ENCODE assay signal across 8 cellular contexts in genomic region chr6:148747145-148747492, GRCh38. TPM values are rescaled to one million over a fixed set of nuclear protein-coding genes. Genes with fewer than 3 reads are reported as not detected.
DNase-seq lines count a peak whose midpoint lies in the region; ATAC-seq, FAIRE-seq and TF ChIP-seq lines count a peak whose summit lies in the region.

No MANE protein-coding gene starts in this region.

- dilution Hi-C loops in endothelial cell of umbilical vein (cut with MboI; ENCODE audit: extremely low pct_ligation_motif_present, low sequenced_read_pairs): no loop called here

- H3K9ac ChIP-seq in endothelial cell of umbilical vein (replicated peaks; ENCODE audit: extremely low read depth, insufficient read depth, low read length): no peak overlapping the region

- no peaks in the 10 kb centered on the region for H3K9me1 ChIP-seq in endothelial cell of umbilical vein (replicated peaks; ENCODE audit: control insufficient read depth, extremely low read depth, insufficient read depth, low read length)

- peak overlapping the region; percentile 74 for H2AFZ ChIP-seq in endothelial cell of umbilical vein (ENCODE audit: low read depth, low read length)

- intact Hi-C loops in endothelial cell of umbilical vein (cut with micrococcal nuclease): loop anchor here (5.0 kb wide), 1 partner anchor 170 kb away; no protein-coding TSS in a partner anchor

- POLR2A ChIA-PET in HEK293 (lab: Yijun Ruan, JAX) (interaction anchor here (0.9 kb wide), 1 partner anchor 9 kb away, joined by 5 read pairs; no protein-coding TSS in a partner anchor), T-cell (lab: Charles Lee) (no interaction called here), endothelial cell of umbilical vein (lab: Charles Lee) (no interaction called here)

- H3K9me3 Mint-ChIP-seq in T-cell: no peaks in the 10 kb centered on the region
- H3K9me3 Mint-ChIP-seq in mesothelial cell of epicardium: no peaks in the 10 kb centered on the region

- H3K36me3 Mint-ChIP-seq in T-cell: no peaks in the 10 kb centered on the region
- no peaks in the 10 kb centered on the region for H3K36me3 Mint-ChIP-seq in mesothelial cell of epicardium

- no peak for TF ChIP-seq CTCF in HEK293 (tag by site-specific recombination; IDR thresholded peaks at IDR 0.05)
- TF ChIP-seq CTCF in endothelial cell of umbilical vein (IDR thresholded peaks at IDR 0.05; ENCODE audit: extremely low read depth in 1 of 2, insufficient read depth in 1 of 2, low read depth in 1 of 2, low read length in 2 of 2): no peak
- TF ChIP-seq CTCF in mesothelial cell of epicardium (IDR thresholded peaks at IDR 0.05; ENCODE audit: unreplicated experiment): no peak

- no peak for FAIRE-seq in endothelial cell of umbilical vein (lab: Jason Lieb, UNC)

- H3K27me3 Mint-ChIP-seq in T-cell (peaks cover 21 to 35% of the 10 kb centered on the region in 2 donors), mesothelial cell of epicardium (ENCODE audit: low read depth) (peaks cover 34% of the 10 kb centered on the region)

- H3K27ac Mint-ChIP-seq in T-cell (no peak overlapping the region), mesothelial cell of epicardium (no peak overlapping the region)

- H3K36me3 ChIP-seq in HEK293 (ENCODE audit: control insufficient read depth in 2 of 2, insufficient read depth in 1 of 2, low read length in 2 of 2) (no peaks in the 10 kb centered on the region), endothelial cell of umbilical vein (ENCODE audit: control insufficient read depth in 2 of 2, extremely low read depth in 1 of 2, insufficient read depth in 2 of 2, low read length in 2 of 2) (no peaks in the 10 kb centered on the region)

- H3K4me1 Mint-ChIP-seq in T-cell (peaks cover 21 to 37% (median 30%) of the 10 kb centered on the region in 3 donors), mesothelial cell of epicardium (peaks cover 11% of the 10 kb centered on the region)

- peak overlapping the region; percentile 87 for H3K4me3 ChIP-seq in HEK293 (ENCODE audit: low read depth, low read length)
- H3K4me3 ChIP-seq in endothelial cell of umbilical vein (replicated peaks in 1 of 3; ENCODE audit: insufficient read depth in 1 of 3, low read depth in 1 of 3, low read length in 3 of 3): peak overlapping the region; percentile 20 to 65 (median 54)

- H4K20me1 ChIP-seq in endothelial cell of umbilical vein (replicated peaks; ENCODE audit: control insufficient read depth, extremely low read depth, insufficient read depth, low read length): no peaks in the 10 kb centered on the region

- peak overlapping the region; percentile 69 for H3K4me2 ChIP-seq in endothelial cell of umbilical vein (ENCODE audit: insufficient read depth, low read length)

- TF ChIP-seq POLR2A in endothelial cell of umbilical vein (IDR thresholded peaks at IDR 0.05; ENCODE audit: low read depth, low read length): no peak

- H3K27ac ChIP-seq in HEK293 (ENCODE audit: extremely low read depth, low read depth, low read length) (peak overlapping the region; percentile 87), endothelial cell of umbilical vein (ENCODE audit: insufficient read depth, low read depth, low read length) (no peak overlapping the region)

- DNase-seq in DMS53 treated with DMSO at 0.1 percent for 48 hours (lab: John Stamatoyannopoulos, UW; ENCODE audit: unreplicated experiment) (peak; percentile 2), T-cell (peak in 2 of 34 experiments; percentile 10 to 17), endothelial cell of umbilical vein (ENCODE audit: low read depth, low spot score) (peak; percentile 14), mesothelial cell of epicardium (ENCODE audit: low spot score in 2 of 2, unreplicated experiment in 2 of 2) (peak in 1 of 2 experiments; percentile 26), ureter (ENCODE audit: low spot score) (peak; percentile 59), NCI-H524 (lab: John Stamatoyannopoulos, UW) (no peak)

- CTCF ChIA-PET in HEK293 (lab: Yijun Ruan, JAX): interaction anchor here (0.6 kb wide), 1 partner anchor 199 kb away, joined by 3 read pairs; no protein-coding TSS in a partner anchor
- CTCF ChIA-PET in T-cell (lab: Charles Lee): interaction anchor here in 1 of 2 donors (1.7 kb wide), 1 partner anchor 13 kb away, joined by 7 read pairs; no protein-coding TSS in a partner anchor
- CTCF ChIA-PET in endothelial cell of umbilical vein (lab: Charles Lee): interaction anchor here (1.4 kb wide), 1 partner anchor 10 kb away, joined by 7 read pairs; no protein-coding TSS in a partner anchor

- no peaks in the 10 kb centered on the region for H3K79me2 ChIP-seq in endothelial cell of umbilical vein (ENCODE audit: control insufficient read depth, insufficient read depth, low read length)

- H3K9me3 ChIP-seq in HEK293 (ENCODE audit: control insufficient read depth, insufficient read depth, low read depth, low read length) (no peaks in the 10 kb centered on the region), endothelial cell of umbilical vein (replicated peaks; ENCODE audit: control insufficient read depth, insufficient read depth, low read length) (no peaks in the 10 kb centered on the region)

- BruUV-seq in endothelial cell of umbilical vein (replicated peaks; lab: Mats Ljungman, UMichigan): no TSS peak

- H3K4me1 ChIP-seq in HEK293 (ENCODE audit: control insufficient read depth, insufficient read depth, low read length) (peaks cover 12% of the 10 kb centered on the region), endothelial cell of umbilical vein (ENCODE audit: control insufficient read depth, extremely low read depth, insufficient read depth, low read length) (peaks cover 7% of the 10 kb centered on the region)

- peak in 2 of 4 experiments; percentile 24 to 30 for ATAC-seq in T-cell (replicated peaks in 1 of 4)
- no peak for ATAC-seq in HG02588 (IDR thresholded peaks at IDR 0.05; ENCODE audit: unreplicated experiment)

- peaks cover 35 to 48% of the 10 kb centered on the region in 2 experiments for H3K27me3 ChIP-seq in endothelial cell of umbilical vein (ENCODE audit: control insufficient read depth in 2 of 2, insufficient read depth in 2 of 2, low read length in 2 of 2)

- H3K4me3 Mint-ChIP-seq in T-cell: peak overlapping the region; percentile 80 to 94 (median 80)
- peak overlapping the region; percentile 73 for H3K4me3 Mint-ChIP-seq in mesothelial cell of epicardium

TF ChIP-seq in HEK293, 187 proteins besides CTCF, POLR2A, EP300 and RAD21:
- no peak for TF ChIP-seq ZNF394 (tag by site-specific recombination; IDR thresholded peaks at IDR 0.05; ENCODE audit: borderline replicate concordance)
- TF ChIP-seq ZBTB8A (tag by site-specific recombination; IDR thresholded peaks at IDR 0.05): peak; percentile 57; the same call in 1 of the 2 replicates

TF ChIP-seq in endothelial cell of umbilical vein, 7 proteins besides CTCF, POLR2A, EP300 and RAD21:
- TF ChIP-seq FOS (IDR thresholded peaks at IDR 0.05; ENCODE audit: borderline replicate concordance, insufficient read depth, low read length) (no peak), POLR2AphosphoS5 (IDR thresholded peaks at IDR 0.05; ENCODE audit: insufficient read depth, low read depth, low read length) (no peak), MAX (IDR thresholded peaks at IDR 0.05; ENCODE audit: insufficient read depth, insufficient read length) (no peak), GATA2 (IDR thresholded peaks at IDR 0.05; ENCODE audit: insufficient read depth, insufficient read length, low read depth, low read length) (no peak)

RNA-seq across cellular contexts. Expression of gene UST, which starts 0.3 kb away (rescaled TPM):
- 1 to 10 TPM; 1.9 to 5.3 (median 3.0) TPM for total RNA-seq in T-cell
- total RNA-seq in endothelial cell of umbilical vein: 0.81 and 0.84 TPM in 2 replicates
- polyA plus RNA-seq in endothelial cell of umbilical vein: 0.22 and 0.26 TPM in 2 replicates
- polyA plus RNA-seq in endothelial cell of umbilical vein (2011; cell fraction: cytosol; rRNA removed): 0.25 and 0.28 TPM in 2 replicates
- 0.15 and 0.18 TPM in 2 replicates for polyA plus RNA-seq in endothelial cell of umbilical vein (2011; cell fraction: nucleus; rRNA removed)
- polyA plus RNA-seq in endothelial cell of umbilical vein (2012): 0.20 and 0.62 TPM in 2 replicates
- 0.45 and 0.49 TPM in 2 replicates for polyA minus RNA-seq in endothelial cell of umbilical vein
- polyA minus RNA-seq in endothelial cell of umbilical vein (2011; cell fraction: cytosol; rRNA and poly(A)+ RNA removed): 6.8 TPM
- polyA minus RNA-seq in endothelial cell of umbilical vein (2011; cell fraction: nucleus; rRNA and poly(A)+ RNA removed): 0.29 and 0.53 TPM in 2 replicates
- 5.9 to 6.6 TPM (median 6.3 TPM) in 3 replicates for total RNA-seq in mesothelial cell of epicardium
- 30.9 TPM for total RNA-seq in ureter

Comparison
In these comparisons a context has a peak if more than half of its experiments do, and no peak if none do; other contexts are left out.
1. DNase-seq: peak in DMS53 treated with DMSO at 0.1 percent for 48 hours (single experiment), endothelial cell of umbilical vein (single experiment) and ureter (single experiment); none in NCI-H524 (0 of 2).